3 cellular contexts compared by ENCODE assay signal in genomic region chr19:12464769-12465725, GRCh38.
A peak's percentile ranks its signal among the peaks of the same experiment; 100 is the strongest.
TF ChIP-seq lines count a peak whose summit lies in the region.

No MANE protein-coding gene starts in this region.

TF ChIP-seq in Ishikawa, 13 proteins besides CTCF, POLR2A, EP300 and RAD21:
- TF ChIP-seq NFIC (IDR thresholded peaks at IDR 0.05) (no peak), ZBTB7A (IDR thresholded peaks at IDR 0.05; ENCODE audit: low read depth) (no peak), TAF1 (IDR thresholded peaks at IDR 0.05; ENCODE audit: low read depth) (no peak)
- TF ChIP-seq, protein P1, sequence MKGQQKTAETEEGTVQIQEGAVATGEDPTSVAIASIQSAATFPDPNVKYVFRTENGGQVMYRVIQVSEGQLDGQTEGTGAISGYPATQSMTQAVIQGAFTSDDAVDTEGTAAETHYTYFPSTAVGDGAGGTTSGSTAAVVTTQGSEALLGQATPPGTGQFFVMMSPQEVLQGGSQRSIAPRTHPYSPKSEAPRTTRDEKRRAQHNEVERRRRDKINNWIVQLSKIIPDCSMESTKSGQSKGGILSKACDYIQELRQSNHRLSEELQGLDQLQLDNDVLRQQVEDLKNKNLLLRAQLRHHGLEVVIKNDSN (IDR thresholded peaks at IDR 0.05), result 0 out of 2 replicates have a peak, but pooled peaks have one; percentile 24

TF ChIP-seq in GM12878, 131 proteins besides CTCF, POLR2A, EP300 and RAD21:
- TF ChIP-seq CHD2 (IDR thresholded peaks at IDR 0.05; ENCODE audit: borderline replicate concordance, low read depth, low read length), result no peak
- no peak for TF ChIP-seq FOXK2 (IDR thresholded peaks at IDR 0.05)
- TF ChIP-seq ESRRA (IDR thresholded peaks at IDR 0.05; ENCODE audit: low read length), result no peak
- no peak for TF ChIP-seq ASH2L (IDR thresholded peaks at IDR 0.05; ENCODE audit: borderline replicate concordance, low read depth)
- peak; percentile 41 for TF ChIP-seq KLF5 (IDR thresholded peaks at IDR 0.05; ENCODE audit: partially characterized antibody)
- TF ChIP-seq RFX5 (IDR thresholded peaks at IDR 0.05; ENCODE audit: low read depth, low read length), result no peak
- no peak for TF ChIP-seq IRF3 (IDR thresholded peaks at IDR 0.05)
- no peak for TF ChIP-seq HCFC1 (IDR thresholded peaks at IDR 0.05; ENCODE audit: low read length)
- 0 out of 2 replicates have a peak, but pooled peaks have one; percentile 31 for TF ChIP-seq CBX5 (IDR thresholded peaks at IDR 0.05; ENCODE audit: low read depth)
- TF ChIP-seq IKZF1 (conservative IDR thresholded peaks at IDR 0.05), result no peak
- no peak for TF ChIP-seq CHD4 (IDR thresholded peaks at IDR 0.05)
- no peak for TF ChIP-seq SUPT20H (IDR thresholded peaks at IDR 0.05; ENCODE audit: borderline replicate concordance, control insufficient read depth, low read depth, low read length)
- no peak for TF ChIP-seq ATF3 (IDR thresholded peaks at IDR 0.05; ENCODE audit: borderline replicate concordance, extremely low read depth, low read depth, low read length)
- no peak for TF ChIP-seq FOS (IDR thresholded peaks at IDR 0.05; ENCODE audit: borderline replicate concordance, extremely low read depth, insufficient read length)
- TF ChIP-seq PML (IDR thresholded peaks at IDR 0.05; ENCODE audit: low read length), result no peak
- TF ChIP-seq ZNF274 (IDR thresholded peaks at IDR 0.05; ENCODE audit: insufficient read depth, insufficient read length), result peak; percentile 69
- TF ChIP-seq MYB (IDR thresholded peaks at IDR 0.05; ENCODE audit: borderline replicate concordance, low read depth, low read length), result no peak
- TF ChIP-seq E2F8 (IDR thresholded peaks at IDR 0.05; ENCODE audit: low read depth, partially characterized antibody), result no peak
- TF ChIP-seq, protein P1 (IDR thresholded peaks at IDR 0.05; ENCODE audit: borderline replicate concordance, extremely low read length, insufficient read depth, low read depth, low read length), result no peak
- TF ChIP-seq ZSCAN29 (IDR thresholded peaks at IDR 0.05), result no peak
- TF ChIP-seq, protein P2, sequence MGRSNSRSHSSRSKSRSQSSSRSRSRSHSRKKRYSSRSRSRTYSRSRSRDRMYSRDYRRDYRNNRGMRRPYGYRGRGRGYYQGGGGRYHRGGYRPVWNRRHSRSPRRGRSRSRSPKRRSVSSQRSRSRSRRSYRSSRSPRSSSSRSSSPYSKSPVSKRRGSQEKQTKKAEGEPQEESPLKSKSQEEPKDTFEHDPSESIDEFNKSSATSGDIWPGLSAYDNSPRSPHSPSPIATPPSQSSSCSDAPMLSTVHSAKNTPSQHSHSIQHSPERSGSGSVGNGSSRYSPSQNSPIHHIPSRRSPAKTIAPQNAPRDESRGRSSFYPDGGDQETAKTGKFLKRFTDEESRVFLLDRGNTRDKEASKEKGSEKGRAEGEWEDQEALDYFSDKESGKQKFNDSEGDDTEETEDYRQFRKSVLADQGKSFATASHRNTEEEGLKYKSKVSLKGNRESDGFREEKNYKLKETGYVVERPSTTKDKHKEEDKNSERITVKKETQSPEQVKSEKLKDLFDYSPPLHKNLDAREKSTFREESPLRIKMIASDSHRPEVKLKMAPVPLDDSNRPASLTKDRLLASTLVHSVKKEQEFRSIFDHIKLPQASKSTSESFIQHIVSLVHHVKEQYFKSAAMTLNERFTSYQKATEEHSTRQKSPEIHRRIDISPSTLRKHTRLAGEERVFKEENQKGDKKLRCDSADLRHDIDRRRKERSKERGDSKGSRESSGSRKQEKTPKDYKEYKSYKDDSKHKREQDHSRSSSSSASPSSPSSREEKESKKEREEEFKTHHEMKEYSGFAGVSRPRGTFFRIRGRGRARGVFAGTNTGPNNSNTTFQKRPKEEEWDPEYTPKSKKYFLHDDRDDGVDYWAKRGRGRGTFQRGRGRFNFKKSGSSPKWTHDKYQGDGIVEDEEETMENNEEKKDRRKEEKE (IDR thresholded peaks at IDR 0.05), result no peak

TF ChIP-seq in GM23338, 12 proteins besides CTCF, POLR2A, EP300 and RAD21:
- TF ChIP-seq ETS1 (IDR thresholded peaks at IDR 0.05) (no peak), NANOG (IDR thresholded peaks at IDR 0.05; ENCODE audit: borderline replicate concordance) (no peak), JUNB (IDR thresholded peaks at IDR 0.05; ENCODE audit: unreplicated experiment) (no peak), CREB1 (CRISPR knock-in tag; IDR thresholded peaks at IDR 0.05; ENCODE audit: low read depth) (no peak), EZH2phosphoT487 (IDR thresholded peaks at IDR 0.05; ENCODE audit: unreplicated experiment) (no peak), EZH2 (IDR thresholded peaks at IDR 0.05; ENCODE audit: low read depth, unreplicated experiment) (no peak), ZNF462 (CRISPR knock-in tag; IDR thresholded peaks at IDR 0.05) (no peak), ZNF114 (CRISPR knock-in tag; IDR thresholded peaks at IDR 0.05) (no peak)
